ENCODE assay signal across 16 cellular contexts in genomic region chr11:61911124-61911700, GRCh38. TPM values are rescaled to one million over a fixed set of nuclear protein-coding genes. Genes with fewer than 3 reads are reported as not detected.
DNase-seq lines count a peak whose midpoint lies in the region; ATAC-seq and TF ChIP-seq lines count a peak whose summit lies in the region.
"Had no signal": no experiment of that assay in that cellular context is flagged by ENCODE, and none has a peak within 500 bp of the region (broad histone marks: within the 10 kb centered on the region; RNA-seq: fewer than 3 reads in every experiment).

No MANE protein-coding gene starts in this region.

- H3K27me3 ChIP-seq in SK-N-SH (ENCODE audit: insufficient read depth) (no peaks in the 10 kb centered on the region), stomach (no peaks in the 10 kb centered on the region)
- H3K27me3 ChIP-seq: Peyer's patch had no signal

- H3K27me3 Mint-ChIP-seq in chondrocyte (ENCODE audit: low read depth), result no peaks in the 10 kb centered on the region
- H3K27me3 Mint-ChIP-seq in mesothelial cell of epicardium (ENCODE audit: low read depth), result peaks cover 7% of the 10 kb centered on the region

- H3K9me3 ChIP-seq in SK-N-SH, result no peaks in the 10 kb centered on the region
- no peaks in the 10 kb centered on the region for H3K9me3 ChIP-seq in stomach
- H3K9me3 ChIP-seq: Peyer's patch had no signal

- peaks cover 6% of the 10 kb centered on the region for H3K36me3 Mint-ChIP-seq in chondrocyte (ENCODE audit: low read depth)
- H3K36me3 Mint-ChIP-seq in mesothelial cell of epicardium, result no peaks in the 10 kb centered on the region

- TF ChIP-seq RAD21 in SK-N-SH (IDR thresholded peaks at IDR 0.05; ENCODE audit: low read length), result no peak

- H4K20me1 ChIP-seq in SK-N-SH (ENCODE audit: insufficient read depth), result no peaks in the 10 kb centered on the region

- 84% methylated on average over 5 of the region's 7 CpGs for WGBS in SK-N-SH (ENCODE audit: low lambda C conversion rate)
- 73 to 86% (median 76%) methylated on average over 6 to 7 of the region's 7 CpGs for WGBS in stomach, 5 donors

- TF ChIP-seq EP300 in SK-N-SH (IDR thresholded peaks at IDR 0.05; ENCODE audit: borderline replicate concordance in 1 of 2, low read depth in 1 of 2, low read length in 1 of 2) (no peak), stomach (IDR thresholded peaks at IDR 0.05) (no peak)

- H3K4me3 Mint-ChIP-seq in chondrocyte (ENCODE audit: unreplicated experiment) (no peak overlapping the region), mesothelial cell of epicardium (no peak overlapping the region)

- intact Hi-C loops in stomach (cut with DNase I; ENCODE audit: low total_unique reads), result no loop called here

- CTCF ChIA-PET in SK-N-SH (lab: Yijun Ruan, JAX), result interaction anchor here (0.5 to 5.4 kb wide), 4 partner anchors 13 to 171 kb away, joined by 3 to 46 read pairs (median 16); partner anchors contain the start of gene BEST1

- no peaks in the 10 kb centered on the region for H3K79me2 ChIP-seq in SK-N-SH (ENCODE audit: insufficient read depth)

- H3K36me3 ChIP-seq in SK-N-SH (replicated peaks in 1 of 2; ENCODE audit: control insufficient read depth in 1 of 2, insufficient read depth in 2 of 2, low read length in 1 of 2) (peaks cover 0 to 2% of the 10 kb centered on the region in 2 experiments), stomach (peaks cover 3 to 18% (median 15%) of the 10 kb centered on the region in 4 donors)

- H3K27ac Mint-ChIP-seq in chondrocyte (ENCODE audit: unreplicated experiment) (no peak overlapping the region), mesothelial cell of epicardium (peak overlapping the region; percentile 64)

- H3K4me1 Mint-ChIP-seq in chondrocyte (ENCODE audit: low read depth) (peaks cover 13% of the 10 kb centered on the region), mesothelial cell of epicardium (peaks cover 13% of the 10 kb centered on the region)

- H3K27ac ChIP-seq in SK-N-SH (ENCODE audit: low read depth in 2 of 2, low read length in 1 of 2) (no peak overlapping the region), stomach (peak overlapping the region in 3 of 5 donors; percentile 39 to 46 (median 44))
- H3K27ac ChIP-seq: 22Rv1, C4-2B had no signal

- H3K9me3 Mint-ChIP-seq in chondrocyte (ENCODE audit: low read depth), result no peaks in the 10 kb centered on the region
- H3K9me3 Mint-ChIP-seq in mesothelial cell of epicardium, result no peaks in the 10 kb centered on the region

- POLR2A ChIA-PET in SK-N-SH (lab: Yijun Ruan, JAX), result no interaction called here

- no peak overlapping the region for H3K4me3 ChIP-seq in SK-N-SH (ENCODE audit: low read depth in 2 of 2, low read length in 1 of 2)
- no peak overlapping the region for H3K4me3 ChIP-seq in stomach
- H3K4me3 ChIP-seq: Peyer's patch had no signal

- DNase-seq in SK-N-SH (peak; percentile 17), chondrocyte (ENCODE audit: low spot score) (peak; percentile 58), mesothelial cell of epicardium (ENCODE audit: low spot score in 2 of 2, unreplicated experiment in 2 of 2) (no peak), stomach (no peak), NCI-H1092 treated with DMSO at 0.1 percent for 48 hours (lab: John Stamatoyannopoulos, UW) (no peak), GM20000 (ENCODE audit: low spot score) (no peak)
- DNase-seq: MM.1S, NCI-H1436, NCI-H2029 treated with DMSO at 0.1 percent for 48 hours, NCI-H510A had no signal

- no peak for TF ChIP-seq CTCF in SK-N-SH (IDR thresholded peaks at IDR 0.05)
- no peak for TF ChIP-seq CTCF in chondrocyte (IDR thresholded peaks at IDR 0.05)
- no peak for TF ChIP-seq CTCF in mesothelial cell of epicardium (IDR thresholded peaks at IDR 0.05; ENCODE audit: unreplicated experiment)
- TF ChIP-seq CTCF in stomach (IDR thresholded peaks at IDR 0.05), result no peak
- TF ChIP-seq CTCF in GM20000 (IDR thresholded peaks at IDR 0.05; ENCODE audit: extremely low read depth, missing control alignments), result no peak

- H3F3A ChIP-seq in SK-N-SH (replicated peaks; ENCODE audit: insufficient read depth), result no peaks in the 10 kb centered on the region

- no peak for ATAC-seq in SK-N-SH treated with all-trans-retinoic acid at 6 μM for 48 hours
- no peak for ATAC-seq in HG02678 (IDR thresholded peaks at IDR 0.05; ENCODE audit: unreplicated experiment)
- ATAC-seq: HepG2 had no signal

- H3K9ac ChIP-seq in SK-N-SH, result no peak overlapping the region

- no peaks in the 10 kb centered on the region; a peak in 1 of 4 replicates for H3K4me1 ChIP-seq in SK-N-SH (ENCODE audit: control insufficient read depth in 1 of 2, insufficient read depth in 2 of 2, low read depth in 1 of 2, low read length in 1 of 2)
- peaks cover 0 to 45% (median 20%) of the 10 kb centered on the region in 4 donors for H3K4me1 ChIP-seq in stomach

- no peaks in the 10 kb centered on the region for H3K9me2 ChIP-seq in SK-N-SH

- H3K4me2 ChIP-seq in SK-N-SH, result no peak overlapping the region

- TF ChIP-seq POLR2A in stomach (IDR thresholded peaks at IDR 0.05), result no peak

- H2AFZ ChIP-seq in SK-N-SH (ENCODE audit: low read depth), result no peak overlapping the region

TF ChIP-seq in SK-N-SH, 30 proteins besides CTCF, POLR2A, EP300 and RAD21:
- TF ChIP-seq YY1 (IDR thresholded peaks at IDR 0.05; ENCODE audit: low read depth), result no peak
- TF ChIP-seq RCOR1 (IDR thresholded peaks at IDR 0.05; ENCODE audit: low read length), result no peak
- TF ChIP-seq POLR2AphosphoS5 (IDR thresholded peaks at IDR 0.05; ENCODE audit: low read depth, low read length), result no peak
- no peak for TF ChIP-seq SIN3A (IDR thresholded peaks at IDR 0.05; ENCODE audit: borderline replicate concordance, low read depth, low read length)
- no peak for TF ChIP-seq GABPA (IDR thresholded peaks at IDR 0.05; ENCODE audit: low read depth)
- no peak for TF ChIP-seq TEAD4 (IDR thresholded peaks at IDR 0.05; ENCODE audit: borderline replicate concordance, insufficient read depth)
- no peak for TF ChIP-seq FOXM1 (IDR thresholded peaks at IDR 0.05; ENCODE audit: low read depth)
- no peak for TF ChIP-seq NFIC (IDR thresholded peaks at IDR 0.05; ENCODE audit: borderline replicate concordance)

TF ChIP-seq in SK-N-SH treated with all-trans-retinoic acid at 6 μM for 48 hours, 23 proteins besides CTCF, POLR2A, EP300 and RAD21 (continues in another document):
- TF ChIP-seq OSR1 (CRISPR knock-in tag; IDR thresholded peaks at IDR 0.05) (no peak), ZFP3 (CRISPR knock-in tag; IDR thresholded peaks at IDR 0.05) (no peak), POU6F1 (CRISPR knock-in tag; IDR thresholded peaks at IDR 0.05; ENCODE audit: borderline replicate concordance, low read depth) (no peak)

RNA-seq across cellular contexts. Expression of gene RAB3IL1, which starts 6.2 kb away (rescaled TPM):
- polyA plus RNA-seq in SK-N-SH (2012; rRNA removed) (9.8 and 10.2 TPM in 2 replicates), stomach (10 to 100 TPM in 2 of 3 donors, 1 to 10 TPM in 1; 5.3 to 13.3 (median 11.6) TPM)
- 4.8 and 7.2 TPM in 2 replicates for polyA plus RNA-seq in SK-N-SH (2012; cell fraction: cytosol; rRNA removed)
- polyA plus RNA-seq in SK-N-SH (2012; cell fraction: nucleus; rRNA removed), result 14.6 and 16.0 TPM in 2 replicates
- total RNA-seq in chondrocyte (9.7 to 24.7 TPM (median 24.1 TPM) in 3 replicates), mesothelial cell of epicardium (10.6 to 12.0 TPM (median 11.9 TPM) in 3 replicates), stomach (10 to 100 TPM in 2 of 5 donors, 1 to 10 TPM in 1, under 1 TPM in 1, not detected in 1; 0.58 to 12.8 (median 7.1) TPM)

RNA-seq across cellular contexts. Expression of gene FADS3, which starts 19.9 kb away (rescaled TPM):
- polyA plus RNA-seq in SK-N-SH (2012; rRNA removed), result 93.3 and 116 TPM in 2 replicates
- 20.9 and 32.5 TPM in 2 replicates for polyA plus RNA-seq in SK-N-SH (2012; cell fraction: cytosol; rRNA removed)
- polyA plus RNA-seq in SK-N-SH (2012; cell fraction: nucleus; rRNA removed), result 761 and 764 TPM in 2 replicates
- total RNA-seq in chondrocyte, result 206 to 263 TPM (median 255 TPM) in 3 replicates
- total RNA-seq in mesothelial cell of epicardium, result 6.1 to 8.9 TPM (median 8.0 TPM) in 3 replicates
- total RNA-seq in stomach, result 100 to 1,000 TPM in 1 of 5 donors, 10 to 100 TPM in 3, 1 to 10 TPM in 1; 2.6 to 140 (median 22.8) TPM
- polyA plus RNA-seq in stomach, result 10 to 100 TPM in 1 of 3 donors, 1 to 10 TPM in 2; 7.5 to 23.3 (median 7.9) TPM

RNA-seq across cellular contexts. Expression of gene BEST1, which starts 38.9 kb away (rescaled TPM):
- 0.30 and 0.47 TPM in 2 replicates for polyA plus RNA-seq in SK-N-SH (2012; rRNA removed)
- 0.12 and 0.13 TPM in 2 replicates for polyA plus RNA-seq in SK-N-SH (2012; cell fraction: cytosol; rRNA removed)
- polyA plus RNA-seq in SK-N-SH (2012; cell fraction: nucleus; rRNA removed), result 2.0 and 2.8 TPM in 2 replicates
- 1.3 to 4.5 TPM (median 2.8 TPM) in 3 replicates for total RNA-seq in chondrocyte
- total RNA-seq in mesothelial cell of epicardium, result 0.64 to 1.1 TPM (median 0.90 TPM) in 3 replicates
- 10 to 100 TPM in 2 of 5 donors, 1 to 10 TPM in 2, not detected in 1; 1.2 to 27.4 (median 6.6) TPM for total RNA-seq in stomach
- 1 to 10 TPM; 3.4 to 3.8 (median 3.7) TPM for polyA plus RNA-seq in stomach

RNA-seq across cellular contexts. Expression of gene FTH1, which starts 56.2 kb away (rescaled TPM):
- polyA plus RNA-seq in SK-N-SH (2012; rRNA removed), result 879 and 1,229 TPM in 2 replicates
- 2,322 and 2,767 TPM in 2 replicates for polyA plus RNA-seq in SK-N-SH (2012; cell fraction: cytosol; rRNA removed)
- 269 and 354 TPM in 2 replicates for polyA plus RNA-seq in SK-N-SH (2012; cell fraction: nucleus; rRNA removed)
- total RNA-seq in chondrocyte, result 3,793 to 4,450 TPM (median 3,807 TPM) in 3 replicates
- 1,419 to 1,500 TPM (median 1,460 TPM) in 3 replicates for total RNA-seq in mesothelial cell of epicardium
- 1,000 to 10,000 TPM in 4 of 5 donors, 100 to 1,000 TPM in 1; 703 to 2,177 (median 1,757) TPM for total RNA-seq in stomach
- polyA plus RNA-seq in stomach, result 1,000 to 10,000 TPM; 4,996 to 8,523 (median 5,775) TPM

Comparison
In these comparisons a context has a peak if more than half of its experiments do, and no peak if none do; other contexts are left out.
1. DNase-seq: peak in SK-N-SH (single experiment) and chondrocyte (single experiment); none in mesothelial cell of epicardium (0 of 2), stomach (single experiment), NCI-H1092 treated with DMSO at 0.1 percent for 48 hours (single experiment) and GM20000 (single experiment).
2. H3K27ac ChIP-seq: peak in stomach (3 of 5); none in SK-N-SH (0 of 2).